ENCODE assay signal across 11 cellular contexts in the genomic region with DNA sequence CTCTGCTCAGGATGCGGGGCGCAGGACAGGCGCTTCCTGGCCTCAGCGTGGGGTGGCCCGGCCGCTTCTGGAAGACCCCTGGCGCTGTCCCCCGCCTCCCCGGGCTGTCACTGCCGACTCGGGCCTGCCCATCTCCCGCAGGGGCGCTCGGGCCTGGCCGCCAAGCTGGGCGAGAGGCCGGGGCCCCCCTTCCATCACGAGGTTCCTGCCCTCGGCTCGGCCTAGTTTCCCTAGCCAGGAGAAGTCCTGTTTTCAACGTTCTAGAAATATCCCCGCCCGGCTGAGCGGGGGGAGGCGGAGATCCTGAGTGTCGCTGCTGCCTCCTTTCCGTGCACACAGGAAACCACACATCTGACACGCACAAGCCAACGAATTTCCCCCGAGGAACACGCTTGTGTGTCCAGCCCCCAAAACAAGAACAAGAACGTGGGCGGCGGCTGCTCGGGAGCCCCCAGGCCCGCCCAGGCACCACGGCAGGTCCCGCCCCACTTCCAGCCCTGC. TPM values are rescaled to one million over a fixed set of nuclear protein-coding genes. Genes with fewer than 3 reads are reported as not detected.
DNase-seq lines count a peak whose midpoint lies in the region; ATAC-seq, FAIRE-seq and TF ChIP-seq lines count a peak whose summit lies in the region.
"Had no signal": no experiment of that assay in that cellular context is flagged by ENCODE, and none has a peak within 500 bp of the region (broad histone marks: within the 10 kb centered on the region; RNA-seq: fewer than 3 reads in every experiment).

No MANE protein-coding gene starts in this region.

- no peaks in the 10 kb centered on the region for H3K36me3 Mint-ChIP-seq in activated CD4-positive, alpha-beta T cell treated with anti-CD3 and anti-CD28 coated beads for 36 hours (ENCODE audit: low read depth)
- no peaks in the 10 kb centered on the region for H3K36me3 Mint-ChIP-seq in dendritic cell treated with granulocyte-macrophage colony-stimulating factor and Interleukin-4, amounts not matched to agents 40 ng/mL and 50 ng/mL, for 4 days (ENCODE audit: low read depth)

- CTCF ChIA-PET in activated CD4-positive, alpha-beta T cell treated with anti-CD3 and anti-CD28 coated beads for 36 hours (lab: Charles Lee) = interaction anchor here (1.2 kb wide), 1 partner anchor 18 kb away, joined by 3 read pairs; no protein-coding TSS in a partner anchor

- H3K4me3 ChIP-seq in gastrocnemius medialis = peak overlapping the region in 1 of 4 donors; percentile 20
- no peak overlapping the region for H3K4me3 ChIP-seq in foreskin fibroblast (ENCODE audit: low read depth in 1 of 2, low read length in 2 of 2)

- no peaks in the 10 kb centered on the region for H3K4me1 ChIP-seq in gastrocnemius medialis

- H3K4me3 Mint-ChIP-seq in activated CD4-positive, alpha-beta T cell treated with anti-CD3 and anti-CD28 coated beads for 36 hours = peak overlapping the region; percentile 43
- peak overlapping the region; percentile 63 for H3K4me3 Mint-ChIP-seq in dendritic cell treated with granulocyte-macrophage colony-stimulating factor and Interleukin-4, amounts not matched to agents 40 ng/mL and 50 ng/mL, for 4 days

- peak overlapping the region; percentile 45 to 67 (median 62) for H3K27ac ChIP-seq in gastrocnemius medialis

- peak; percentile 33 for ATAC-seq in activated CD4-positive, alpha-beta T cell treated with anti-CD3 and anti-CD28 coated beads for 36 hours
- peak; percentile 33 for ATAC-seq in gastrocnemius medialis
- no peak for ATAC-seq in HG03139 (IDR thresholded peaks at IDR 0.05; ENCODE audit: unreplicated experiment)
- no peak for ATAC-seq in GM21381 (IDR thresholded peaks at IDR 0.05; ENCODE audit: unreplicated experiment)

- peak; percentile 58 for DNase-seq in GM10266 (ENCODE audit: extremely low spot score)
- peak; percentile 40 for DNase-seq in activated CD4-positive, alpha-beta T cell treated with anti-CD3 and anti-CD28 coated beads for 36 hours
- DNase-seq in gastrocnemius medialis = no peak
- no peak for DNase-seq in foreskin fibroblast
- no peak for DNase-seq in D721Med (ENCODE audit: insufficient read length, low spot score)
- DNase-seq: KG1, NCI-H226, SIG-M5 had no signal

- peaks cover 23% of the 10 kb centered on the region for H3K27me3 Mint-ChIP-seq in activated CD4-positive, alpha-beta T cell treated with anti-CD3 and anti-CD28 coated beads for 36 hours
- H3K27me3 Mint-ChIP-seq in dendritic cell treated with granulocyte-macrophage colony-stimulating factor and Interleukin-4, amounts not matched to agents 40 ng/mL and 50 ng/mL, for 4 days = peaks cover 71% of the 10 kb centered on the region

- TF ChIP-seq CTCF in GM10266 (IDR thresholded peaks at IDR 0.05; ENCODE audit: control insufficient read depth, insufficient read depth, low read depth, missing control alignments) (no peak), gastrocnemius medialis (IDR thresholded peaks at IDR 0.05 in 4 of 5, conservative IDR thresholded peaks at IDR 0.05 in 1 of 5) (no peak), foreskin fibroblast (IDR thresholded peaks at IDR 0.05; ENCODE audit: low read depth, low read length) (no peak), D721Med (IDR thresholded peaks at IDR 0.05; ENCODE audit: insufficient read depth, missing control alignments) (no peak)

- H3K27ac Mint-ChIP-seq in activated CD4-positive, alpha-beta T cell treated with anti-CD3 and anti-CD28 coated beads for 36 hours = no peak overlapping the region
- H3K27ac Mint-ChIP-seq in dendritic cell treated with granulocyte-macrophage colony-stimulating factor and Interleukin-4, amounts not matched to agents 40 ng/mL and 50 ng/mL, for 4 days = no peak overlapping the region

- peaks cover 8% of the 10 kb centered on the region for H3K4me1 Mint-ChIP-seq in activated CD4-positive, alpha-beta T cell treated with anti-CD3 and anti-CD28 coated beads for 36 hours
- H3K4me1 Mint-ChIP-seq in dendritic cell treated with granulocyte-macrophage colony-stimulating factor and Interleukin-4, amounts not matched to agents 40 ng/mL and 50 ng/mL, for 4 days (ENCODE audit: low read depth) = peaks cover 5% of the 10 kb centered on the region

- no peaks in the 10 kb centered on the region for H3K27me3 ChIP-seq in gastrocnemius medialis

- intact Hi-C loops in activated CD4-positive, alpha-beta T cell treated with anti-CD3 and anti-CD28 coated beads for 36 hours (cut with DNase I, micrococcal nuclease) = no loop called here
- intact Hi-C loops in dendritic cell treated with granulocyte-macrophage colony-stimulating factor and Interleukin-4, amounts not matched to agents 40 ng/mL and 50 ng/mL, for 4 days (cut with micrococcal nuclease) = no loop called here
- intact Hi-C loops in gastrocnemius medialis (cut with DNase I; ENCODE audit: low total_unique reads) = no loop called here

- TF ChIP-seq POLR2A in gastrocnemius medialis (IDR thresholded peaks at IDR 0.05) = no peak

- H3K9me3 Mint-ChIP-seq in activated CD4-positive, alpha-beta T cell treated with anti-CD3 and anti-CD28 coated beads for 36 hours (ENCODE audit: low read depth) = no peaks in the 10 kb centered on the region
- peaks cover 12% of the 10 kb centered on the region for H3K9me3 Mint-ChIP-seq in dendritic cell treated with granulocyte-macrophage colony-stimulating factor and Interleukin-4, amounts not matched to agents 40 ng/mL and 50 ng/mL, for 4 days

- no peak for FAIRE-seq in D721Med (lab: Jason Lieb, UNC)

- POLR2A ChIA-PET in activated CD4-positive, alpha-beta T cell treated with anti-CD3 and anti-CD28 coated beads for 36 hours (lab: Charles Lee) = no interaction called here

- no peaks in the 10 kb centered on the region for H3K9me3 ChIP-seq in gastrocnemius medialis

- no peaks in the 10 kb centered on the region for H3K36me3 ChIP-seq in gastrocnemius medialis

- in situ Hi-C loops in gastrocnemius medialis (cut with MboI; ENCODE audit: low sequenced_read_pairs in 4 of 4) = loop anchor here in 1 of 4 donors (10.0 kb wide), 1 partner anchor 276 kb away; no protein-coding TSS in a partner anchor

RNA-seq across cellular contexts. Expression of a gene that starts 33.7 kb away (rescaled TPM):
- 10 to 100 TPM; 21.0 to 26.4 TPM for total RNA-seq in activated CD4-positive, alpha-beta T cell treated with anti-CD3 and anti-CD28 coated beads for 36 hours
- 10 to 100 TPM; 10.2 to 18.1 (median 14.6) TPM for total RNA-seq in gastrocnemius medialis

RNA-seq across cellular contexts. Expression of a gene that starts 52.7 kb away (rescaled TPM):
- not detected for total RNA-seq in activated CD4-positive, alpha-beta T cell treated with anti-CD3 and anti-CD28 coated beads for 36 hours
- under 1 TPM in 1 of 4 donors, not detected in 3; 0.10 TPM for total RNA-seq in gastrocnemius medialis

Comparison
In these comparisons a context has a peak if more than half of its experiments do, and no peak if none do; other contexts are left out.
1. DNase-seq: peak in GM10266 (single experiment) and activated CD4-positive, alpha-beta T cell treated with anti-CD3 and anti-CD28 coated beads for 36 hours (single experiment); none in gastrocnemius medialis (0 of 2), foreskin fibroblast (0 of 2) and D721Med (single experiment).
2. ATAC-seq: peak in activated CD4-positive, alpha-beta T cell treated with anti-CD3 and anti-CD28 coated beads for 36 hours (single experiment) and gastrocnemius medialis (2 of 2); none in HG03139 (single experiment) and GM21381 (single experiment).